ENCODE assay signal across 18 cellular contexts in the genomic region with DNA sequence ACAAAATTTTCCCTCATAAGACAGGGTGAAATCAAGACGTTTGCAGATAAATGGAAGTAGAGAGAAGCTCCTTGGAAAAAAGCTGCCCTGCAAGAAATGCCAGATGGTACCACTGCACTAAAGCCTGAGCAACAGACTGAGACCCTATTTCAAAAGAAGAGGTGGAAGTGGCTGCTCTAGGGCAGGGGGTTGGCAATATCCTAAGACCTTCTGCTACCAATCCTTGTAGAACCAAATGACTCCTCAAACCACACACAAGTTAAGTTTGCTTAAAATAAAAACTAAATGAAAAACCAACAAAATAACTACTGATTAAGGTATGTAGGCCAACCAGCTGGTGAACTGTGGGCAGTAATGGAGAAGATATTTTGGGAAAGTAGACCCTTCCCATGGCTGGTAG. TPM values are rescaled to one million over a fixed set of nuclear protein-coding genes. Genes with fewer than 3 reads are reported as not detected.
"Had no signal": no experiment of that assay in that cellular context is flagged by ENCODE, and none has a peak within 500 bp of the region (broad histone marks: within the 10 kb centered on the region; RNA-seq: fewer than 3 reads in every experiment).

No MANE protein-coding gene starts in this region.

- H3K27ac Mint-ChIP-seq: neural progenitor cell had no signal

- ATAC-seq: effector memory CD8-positive, alpha-beta T cell; foreskin keratinocyte; left cardiac atrium; lower lobe of right lung; psoas muscle; sciatic nerve had no signal

- H3K4me3 ChIP-seq: ascending aorta, lower lobe of right lung, neural progenitor cell, psoas muscle, SJSA1 had no signal

- H3K4me3 Mint-ChIP-seq: neural progenitor cell had no signal

- H3K27ac ChIP-seq: ascending aorta, foreskin keratinocyte, lower lobe of right lung, neural progenitor cell, psoas muscle, SJSA1 had no signal

- H3K9me3 ChIP-seq: ascending aorta, lower lobe of right lung, psoas muscle, SJSA1 had no signal

- DNase-seq: activated CD4-positive, alpha-beta T cell treated with anti-CD3 and anti-CD28 coated beads, Interleukin-2, amount 50 U/mL, for 4 hours; activated CD4-positive, CD25-positive, alpha-beta regulatory T cell; dermis blood vessel endothelial cell; effector memory CD8-positive, alpha-beta T cell; foreskin keratinocyte; glutamatergic neuron; left cardiac atrium; lower lobe of right lung; psoas muscle; SW 1271 had no signal

- H3K36me3 ChIP-seq: neural progenitor cell, SJSA1 had no signal

- H3K4me1 Mint-ChIP-seq: neural progenitor cell had no signal

- H3K27me3 ChIP-seq: ascending aorta, foreskin keratinocyte, neural progenitor cell, SJSA1 had no signal

- H3K27me3 Mint-ChIP-seq: effector memory CD8-positive, alpha-beta T cell had no signal

- H3K4me1 ChIP-seq: ascending aorta, foreskin keratinocyte, lower lobe of right lung, neural progenitor cell, psoas muscle, SJSA1 had no signal

- H3K9me3 Mint-ChIP-seq: effector memory CD8-positive, alpha-beta T cell had no signal

RNA-seq across cellular contexts. Expression of a gene that starts 39.7 kb away (rescaled TPM):
- total RNA-seq: ascending aorta, bronchial epithelial cell, cerebellum, dermis blood vessel endothelial cell, foreskin keratinocyte, osteocyte, psoas muscle, SJSA1, ureter had no signal
- polyA plus RNA-seq: foreskin keratinocyte had no signal
